1 cellular context compared by ENCODE assay signal in genomic region chr11:1304376-1304775, GRCh38.
A peak's percentile ranks its signal among the peaks of the same experiment; 100 is the strongest.
TF ChIP-seq lines count a peak whose summit lies in the region.

No MANE protein-coding gene starts in this region.

TF ChIP-seq in HepG2, 621 proteins besides CTCF, POLR2A, EP300 and RAD21 (continued from another document and continues in another):
- TF ChIP-seq THRA (CRISPR knock-in tag; IDR thresholded peaks at IDR 0.05; ENCODE audit: borderline replicate concordance) (peak; percentile 67; the same call in 1 of the 2 replicates), TAF1 (CRISPR knock-in tag; IDR thresholded peaks at IDR 0.05) (peak; percentile 52; the same call in 1 of the 2 replicates), TEF (CRISPR knock-in tag; IDR thresholded peaks at IDR 0.05) (no peak), POLR2G (IDR thresholded peaks at IDR 0.05; ENCODE audit: low read depth, low read length) (peak; percentile 80), TGIF2 (CRISPR knock-in tag; IDR thresholded peaks at IDR 0.05) (0 out of 2 replicates have a peak, but pooled peaks have one; percentile 22), BCL3 (CRISPR knock-in tag; IDR thresholded peaks at IDR 0.05) (no peak), SRSF4 (IDR thresholded peaks at IDR 0.05; ENCODE audit: low read depth, low read length, poor library complexity, severe bottlenecking) (no peak), KDM5A (IDR thresholded peaks at IDR 0.05; ENCODE audit: borderline replicate concordance, low read length) (0 out of 2 replicates have a peak, but pooled peaks have one; percentile 11), PATZ1 (CRISPR knock-in tag; IDR thresholded peaks at IDR 0.05) (peak; percentile 60; the same call in 1 of the 2 replicates), SMC3 (IDR thresholded peaks at IDR 0.05; ENCODE audit: low read length) (0 out of 2 replicates have a peak, but pooled peaks have one; percentile 2), ZNF292 (CRISPR knock-in tag; IDR thresholded peaks at IDR 0.05; ENCODE audit: borderline replicate concordance, low read depth) (no peak), AKNA (CRISPR knock-in tag; IDR thresholded peaks at IDR 0.05; ENCODE audit: borderline replicate concordance) (no peak), E2F1 (CRISPR knock-in tag; IDR thresholded peaks at IDR 0.05) (0 out of 2 replicates have a peak, but pooled peaks have one; percentile 44), HNF1A (IDR thresholded peaks at IDR 0.05; ENCODE audit: low read depth) (peak; percentile 92), HNF1A (CRISPR knock-in tag; IDR thresholded peaks at IDR 0.05; ENCODE audit: borderline replicate concordance) (peak; percentile 91; the same call in 1 of the 2 replicates), PRDM15 (CRISPR knock-in tag; IDR thresholded peaks at IDR 0.05) (no peak), MTA1 (CRISPR knock-in tag; IDR thresholded peaks at IDR 0.05; ENCODE audit: borderline replicate concordance) (peak; percentile 59; the same call in 1 of the 2 replicates), ZNF777 (CRISPR knock-in tag; IDR thresholded peaks at IDR 0.05) (peak; percentile 79), ZMYM4 (CRISPR knock-in tag; IDR thresholded peaks at IDR 0.05) (no peak), ZFP41 (CRISPR knock-in tag; IDR thresholded peaks at IDR 0.05; ENCODE audit: borderline replicate concordance) (no peak), ZSCAN21 (CRISPR knock-in tag; IDR thresholded peaks at IDR 0.05; ENCODE audit: borderline replicate concordance) (no peak), RARG (CRISPR knock-in tag; IDR thresholded peaks at IDR 0.05; ENCODE audit: low read depth) (no peak), ETV5 (CRISPR knock-in tag; IDR thresholded peaks at IDR 0.05; ENCODE audit: borderline replicate concordance) (peak; percentile 84), ZFP37 (CRISPR knock-in tag; IDR thresholded peaks at IDR 0.05; ENCODE audit: borderline replicate concordance) (peak; percentile 49; the same call in 1 of the 2 replicates), KDM3A (CRISPR knock-in tag; IDR thresholded peaks at IDR 0.05; ENCODE audit: low read depth) (0 out of 2 replicates have a peak, but pooled peaks have one; percentile 12), ZNF792 (CRISPR knock-in tag; IDR thresholded peaks at IDR 0.05) (0 out of 2 replicates have a peak, but pooled peaks have one; percentile 59)
